9 cellular contexts compared by ENCODE assay signal in the genomic region with DNA sequence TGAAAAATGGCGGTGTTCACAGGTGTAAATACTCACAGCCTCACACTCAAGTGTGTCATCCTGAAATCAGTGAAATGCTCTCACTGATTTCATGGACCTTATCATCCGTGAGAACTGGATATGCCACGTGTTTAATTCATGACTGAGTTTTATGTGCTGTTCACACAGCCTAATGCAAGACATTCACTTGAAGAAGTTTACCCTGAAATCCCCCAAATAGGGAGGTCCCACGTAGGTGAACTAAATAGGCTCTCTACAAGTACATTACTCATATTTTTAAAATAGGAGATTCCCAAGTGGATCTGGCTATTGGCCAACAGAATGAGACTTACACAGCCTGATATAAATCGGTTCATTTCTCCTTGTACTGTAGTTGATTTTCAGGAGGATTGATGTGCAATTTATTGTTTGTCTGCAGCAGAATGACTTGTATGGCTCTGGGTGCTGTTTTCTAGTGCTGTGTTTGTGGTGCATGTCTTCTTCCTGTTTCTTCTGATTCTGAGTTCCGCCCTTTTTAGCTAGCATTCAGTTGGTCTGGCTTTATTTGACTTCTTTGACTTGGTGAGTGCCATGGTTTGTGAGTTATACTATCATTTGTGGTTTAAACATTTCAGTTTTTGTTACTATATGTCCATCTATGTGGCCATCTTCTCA. TPM values are rescaled to one million over a fixed set of nuclear protein-coding genes. Genes with fewer than 3 reads are reported as not detected.
A peak's percentile ranks its signal among the peaks of the same experiment; 100 is the strongest.
DNase-seq lines count a peak whose midpoint lies in the region; ATAC-seq, FAIRE-seq and TF ChIP-seq lines count a peak whose summit lies in the region.
"Had no signal": no experiment of that assay in that cellular context is flagged by ENCODE, and none has a peak within 500 bp of the region (broad histone marks: within the 10 kb centered on the region; RNA-seq: fewer than 3 reads in every experiment).

No MANE protein-coding gene starts in this region.

- H3K79me2 ChIP-seq in HepG2 (ENCODE audit: insufficient read depth, low read length) = peaks cover 99% of the 10 kb centered on the region

- H3K9me3 ChIP-seq in HepG2 (ENCODE audit: low read length) = no peaks in the 10 kb centered on the region; the same call in 1 of the 2 replicates
- H3K9me3 ChIP-seq in T-helper 17 cell (ENCODE audit: control insufficient read depth, low read length, poor library complexity, severe bottlenecking) = no peaks in the 10 kb centered on the region
- H3K9me3 ChIP-seq: vagina had no signal

- intact Hi-C loops in HepG2 (cut with micrococcal nuclease; ENCODE audit: unreplicated experiment) = loop anchor here (1.0 kb wide), 1 partner anchor 19 kb away; no protein-coding TSS in a partner anchor

- CTCF ChIA-PET in HepG2 (lab: Yijun Ruan, JAX; ENCODE audit: low intra/inter-chr PET ratio, low total read pairs) = no interaction called here

- no TSS peak for BruUV-seq in HepG2 (replicated peaks; lab: Mats Ljungman, UMichigan)

- no peak for FAIRE-seq in HepG2 (lab: Jason Lieb, UNC)

- peaks cover 41% of the 10 kb centered on the region for H3K27me3 Mint-ChIP-seq in T-helper 17 cell

- POLR2A ChIA-PET in HepG2 (lab: Yijun Ruan, JAX) = interaction anchor here (0.8 to 1.8 kb wide), 7 partner anchors 11 to 46 kb away, joined by 3 to 7 read pairs (median 3); no protein-coding TSS in a partner anchor

- no peak for TF ChIP-seq RAD21 in HepG2 (CRISPR knock-in tag; IDR thresholded peaks at IDR 0.05)

- peak overlapping the region; percentile 60 for H3K27ac ChIP-seq in HepG2 (ENCODE audit: extremely low read length, insufficient read depth, low read length)
- H3K27ac ChIP-seq: vagina had no signal

- no peak overlapping the region for H2AFZ ChIP-seq in HepG2 (ENCODE audit: low read length)

- peaks cover 44% of the 10 kb centered on the region for H4K20me1 ChIP-seq in HepG2 (ENCODE audit: insufficient read depth, low read length)

- no peak for TF ChIP-seq CTCF in HepG2 (CRISPR knock-in tag; IDR thresholded peaks at IDR 0.05)

- TF ChIP-seq EP300 in HepG2 (IDR thresholded peaks at IDR 0.05; ENCODE audit: low read depth in 2 of 2, low read length in 2 of 2) (no peak), HepG2 (CRISPR knock-in tag; IDR thresholded peaks at IDR 0.05; ENCODE audit: borderline replicate concordance) (no peak)

- ATAC-seq in GM21390 (IDR thresholded peaks at IDR 0.05; ENCODE audit: unreplicated experiment) (peak; percentile 43), HepG2 (peak; percentile 63), T-helper 17 cell (no peak)

- DNase-seq in DMS79 (lab: John Stamatoyannopoulos, UW) = peak; percentile 74
- peak; percentile 65 for DNase-seq in M059J (ENCODE audit: low read depth)
- DNase-seq in HepG2 (ENCODE audit: low spot score) = no peak
- no peak for DNase-seq in stimulated activated CD4-positive, alpha-beta T cell treated with anti-CD3 and anti-CD28 coated beads, Interleukin-2, amount 100 ng/mL, for 48 hours
- no peak for DNase-seq in T-helper 17 cell
- no peak for DNase-seq in midbrain (lab: John Stamatoyannopoulos, UW)
- no peak for DNase-seq in NCI-H187 treated with DMSO at 0.1 percent for 48 hours (lab: John Stamatoyannopoulos, UW)

- peak overlapping the region; percentile 67 for H3K4me2 ChIP-seq in HepG2 (ENCODE audit: low read depth, low read length)

- peak overlapping the region; percentile 20; the same call in 1 of the 2 replicates for H3K9ac ChIP-seq in HepG2 (ENCODE audit: insufficient read depth, low read depth, low read length)

- H3K36me3 ChIP-seq in HepG2 (replicated peaks in 1 of 2; ENCODE audit: control insufficient read depth in 1 of 2, insufficient read depth in 2 of 2, low read length in 2 of 2) = no peaks in the 10 kb centered on the region
- H3K36me3 ChIP-seq: vagina had no signal

- no peak overlapping the region for H3K4me3 Mint-ChIP-seq in T-helper 17 cell

- H3K4me1 ChIP-seq in HepG2 (ENCODE audit: insufficient read depth, low read length) = peaks cover 96% of the 10 kb centered on the region

- in situ Hi-C loops in HepG2 (cut with HindIII; ENCODE audit: extremely low pct_ligation_motif_present, low pct_unique_long_range_greater_than_20kb) = loop anchor here (5.0 kb wide), 1 partner anchor 44 kb away; no protein-coding TSS in a partner anchor

- H3K36me3 Mint-ChIP-seq in T-helper 17 cell (ENCODE audit: low read depth) = peaks cover 5% of the 10 kb centered on the region

- H3K4me3 ChIP-seq in HepG2 (replicated peaks in 1 of 3; ENCODE audit: insufficient read depth in 1 of 3, low read depth in 2 of 3, low read length in 3 of 3) = peak overlapping the region; percentile 12 to 29 (median 25); a peak in 4 of 6 replicates
- H3K4me3 ChIP-seq: vagina had no signal

- H3K27me3 ChIP-seq in HepG2 (ENCODE audit: control insufficient read depth in 1 of 2, insufficient read depth in 2 of 2, low read length in 2 of 2) = no peaks in the 10 kb centered on the region
- H3K27me3 ChIP-seq: vagina had no signal

- H3K27ac Mint-ChIP-seq in T-helper 17 cell = no peak overlapping the region

- WGBS in HepG2 (ENCODE audit: low lambda C conversion rate) = 41% methylated on average over 6 of the region's 6 CpGs

- peaks cover 12% of the 10 kb centered on the region for H3K4me1 Mint-ChIP-seq in T-helper 17 cell

- TF ChIP-seq POLR2A in HepG2 (IDR thresholded peaks at IDR 0.05; ENCODE audit: insufficient read depth in 1 of 2, low read depth in 2 of 2, low read length in 2 of 2) = no peak

TF ChIP-seq in HepG2, 621 proteins besides CTCF, POLR2A, EP300 and RAD21 (continues in another document):
- TF ChIP-seq CREBL2 (CRISPR knock-in tag; IDR thresholded peaks at IDR 0.05; ENCODE audit: borderline replicate concordance) = no peak
- TF ChIP-seq HNF4G (IDR thresholded peaks at IDR 0.05; ENCODE audit: borderline replicate concordance, low read depth, low read length) = no peak
- TF ChIP-seq HNF4G (CRISPR knock-in tag; IDR thresholded peaks at IDR 0.05; ENCODE audit: borderline replicate concordance, low read depth) = 0 out of 2 replicates have a peak, but pooled peaks have one; percentile 15
- TF ChIP-seq, protein P1, sequence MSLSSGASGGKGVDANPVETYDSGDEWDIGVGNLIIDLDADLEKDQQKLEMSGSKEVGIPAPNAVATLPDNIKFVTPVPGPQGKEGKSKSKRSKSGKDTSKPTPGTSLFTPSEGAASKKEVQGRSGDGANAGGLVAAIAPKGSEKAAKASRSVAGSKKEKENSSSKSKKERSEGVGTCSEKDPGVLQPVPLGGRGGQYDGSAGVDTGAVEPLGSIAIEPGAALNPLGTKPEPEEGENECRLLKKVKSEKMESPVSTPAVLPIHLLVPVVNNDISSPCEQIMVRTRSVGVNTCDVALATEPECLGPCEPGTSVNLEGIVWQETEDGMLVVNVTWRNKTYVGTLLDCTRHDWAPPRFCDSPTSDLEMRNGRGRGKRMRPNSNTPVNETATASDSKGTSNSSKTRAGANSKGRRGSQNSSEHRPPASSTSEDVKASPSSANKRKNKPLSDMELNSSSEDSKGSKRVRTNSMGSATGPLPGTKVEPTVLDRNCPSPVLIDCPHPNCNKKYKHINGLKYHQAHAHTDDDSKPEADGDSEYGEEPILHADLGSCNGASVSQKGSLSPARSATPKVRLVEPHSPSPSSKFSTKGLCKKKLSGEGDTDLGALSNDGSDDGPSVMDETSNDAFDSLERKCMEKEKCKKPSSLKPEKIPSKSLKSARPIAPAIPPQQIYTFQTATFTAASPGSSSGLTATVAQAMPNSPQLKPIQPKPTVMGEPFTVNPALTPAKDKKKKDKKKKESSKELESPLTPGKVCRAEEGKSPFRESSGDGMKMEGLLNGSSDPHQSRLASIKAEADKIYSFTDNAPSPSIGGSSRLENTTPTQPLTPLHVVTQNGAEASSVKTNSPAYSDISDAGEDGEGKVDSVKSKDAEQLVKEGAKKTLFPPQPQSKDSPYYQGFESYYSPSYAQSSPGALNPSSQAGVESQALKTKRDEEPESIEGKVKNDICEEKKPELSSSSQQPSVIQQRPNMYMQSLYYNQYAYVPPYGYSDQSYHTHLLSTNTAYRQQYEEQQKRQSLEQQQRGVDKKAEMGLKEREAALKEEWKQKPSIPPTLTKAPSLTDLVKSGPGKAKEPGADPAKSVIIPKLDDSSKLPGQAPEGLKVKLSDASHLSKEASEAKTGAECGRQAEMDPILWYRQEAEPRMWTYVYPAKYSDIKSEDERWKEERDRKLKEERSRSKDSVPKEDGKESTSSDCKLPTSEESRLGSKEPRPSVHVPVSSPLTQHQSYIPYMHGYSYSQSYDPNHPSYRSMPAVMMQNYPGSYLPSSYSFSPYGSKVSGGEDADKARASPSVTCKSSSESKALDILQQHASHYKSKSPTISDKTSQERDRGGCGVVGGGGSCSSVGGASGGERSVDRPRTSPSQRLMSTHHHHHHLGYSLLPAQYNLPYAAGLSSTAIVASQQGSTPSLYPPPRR (CRISPR knock-in tag; IDR thresholded peaks at IDR 0.05; ENCODE audit: borderline replicate concordance) = no peak

RNA-seq across cellular contexts. Expression of gene TRIO, which starts 25.1 kb away (rescaled TPM):
- 55.8 and 116 TPM in 2 replicates for total RNA-seq in M059J (2014; rRNA removed; shearing (Covaris generic))
- 40.1 and 45.2 TPM in 2 replicates for total RNA-seq in HepG2 (2016; rRNA removed; fragmentation: Illumina TruSeq; extraction: Trizol)
- total RNA-seq in HepG2 (2016; cell fraction: cytosol; rRNA removed; fragmentation: Illumina TruSeq; extraction: Trizol; ENCODE audit: low read depth) = 21.2 and 24.0 TPM in 2 replicates
- total RNA-seq in HepG2 (2016; cell fraction: insoluble cytoplasmic fraction; rRNA removed; fragmentation: Illumina TruSeq; extraction: Trizol) = 33.5 and 38.3 TPM in 2 replicates
- 21.6 and 23.8 TPM in 2 replicates for total RNA-seq in HepG2 (2016; cell fraction: membrane; rRNA removed; fragmentation: Illumina TruSeq; extraction: Trizol)
- total RNA-seq in HepG2 (2016; cell fraction: nucleus; rRNA removed; fragmentation: Illumina TruSeq; extraction: Trizol) = 110 and 124 TPM in 2 replicates
- 45.9 and 54.9 TPM in 2 replicates for polyA plus RNA-seq in HepG2 (2011; rRNA removed)
- 21.6 and 26.5 TPM in 2 replicates for polyA plus RNA-seq in HepG2 (2011; cell fraction: cytosol; rRNA removed)
- 164 and 205 TPM in 2 replicates for polyA plus RNA-seq in HepG2 (2011; cell fraction: nucleus; rRNA removed)
- 38.4 and 43.8 TPM in 2 replicates for polyA plus RNA-seq in HepG2 (2012)
- 0.63 and 1.0 TPM in 2 replicates for polyA plus RNA-seq in HepG2 (2016; cell fraction: cytosol; fragmentation: Illumina TruSeq; extraction: Trizol; ENCODE audit: low read depth)
- polyA plus RNA-seq in HepG2 (2016; cell fraction: insoluble cytoplasmic fraction; fragmentation: Illumina TruSeq; extraction: Trizol; ENCODE audit: low read depth) = 11.0 and 18.7 TPM in 2 replicates
- 2.1 and 2.3 TPM in 2 replicates for polyA plus RNA-seq in HepG2 (2016; cell fraction: membrane; fragmentation: Illumina TruSeq; extraction: Trizol; ENCODE audit: low read depth)
- polyA plus RNA-seq in HepG2 (2016; cell fraction: nucleus; fragmentation: Illumina TruSeq; extraction: Trizol; ENCODE audit: insufficient read depth, low read depth) = 112 and 131 TPM in 2 replicates
- polyA minus RNA-seq in HepG2 (2011; rRNA and poly(A)+ RNA removed; ENCODE audit: low replicate concordance) = 240 and 302 TPM in 2 replicates
- polyA minus RNA-seq in HepG2 (2011; cell fraction: cytosol; rRNA and poly(A)+ RNA removed) = 39.7 and 40.6 TPM in 2 replicates
- 318 and 321 TPM in 2 replicates for polyA minus RNA-seq in HepG2 (2011; cell fraction: nucleus; rRNA and poly(A)+ RNA removed)
- 10 to 100 TPM; 19.3 to 19.5 TPM for total RNA-seq in T-helper 17 cell

Comparison
In these comparisons a context has a peak if more than half of its experiments do, and no peak if none do; other contexts are left out.
1. DNase-seq: peak in DMS79 (single experiment) and M059J (single experiment); none in HepG2 (single experiment), stimulated activated CD4-positive, alpha-beta T cell treated with anti-CD3 and anti-CD28 coated beads, Interleukin-2, amount 100 ng/mL, for 48 hours (0 of 2), T-helper 17 cell (0 of 3), midbrain (single experiment) and NCI-H187 treated with DMSO at 0.1 percent for 48 hours (single experiment).